27 cellular contexts compared by ENCODE assay signal in the genomic region with DNA sequence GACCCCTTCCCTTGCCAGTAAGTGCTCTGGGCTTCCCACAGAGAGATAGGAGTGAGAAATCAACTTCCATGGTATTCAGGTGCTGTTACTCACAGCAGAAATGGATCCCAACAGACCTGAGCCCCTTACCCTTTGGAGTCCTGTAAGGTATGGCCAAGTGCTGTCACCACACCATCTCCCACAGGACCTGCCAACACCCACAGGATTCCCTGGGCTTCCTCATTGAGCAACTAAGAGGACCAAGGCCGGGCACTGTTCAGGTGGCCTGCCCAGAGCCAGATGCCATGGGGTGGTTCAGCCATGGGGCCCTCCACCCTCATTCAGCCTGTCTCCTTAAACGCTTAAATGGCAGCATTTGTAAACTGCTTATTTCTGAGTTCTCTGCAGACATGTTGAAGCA.
DNase-seq lines count a peak whose midpoint lies in the region; ATAC-seq, FAIRE-seq and TF ChIP-seq lines count a peak whose summit lies in the region.
"Had no signal": no experiment of that assay in that cellular context is flagged by ENCODE, and none has a peak within 500 bp of the region (broad histone marks: within the 10 kb centered on the region; RNA-seq: fewer than 3 reads in every experiment).

No MANE protein-coding gene starts in this region.

- no peaks in the 10 kb centered on the region for H3K36me3 ChIP-seq in bronchial epithelial cell (ENCODE audit: control insufficient read depth, insufficient read depth, low read length)
- H3K36me3 ChIP-seq in kidney (ENCODE audit: control insufficient read depth in 1 of 2, insufficient read depth in 2 of 2, low read length in 2 of 2) = no peaks in the 10 kb centered on the region
- no peaks in the 10 kb centered on the region for H3K36me3 ChIP-seq in vagina
- H3K36me3 ChIP-seq: BE2C, BLaER1 had no signal

- FAIRE-seq in HTR-8/SVneo (lab: Jason Lieb, UNC) (peak; percentile 49), bronchial epithelial cell (lab: Jason Lieb, UNC) (peak; percentile 13), kidney (lab: Jason Lieb, UNC) (no peak)
- FAIRE-seq: A204.1, GM12878, GM12892, GM18507 had no signal

- no peak for TF ChIP-seq POLR2A in vagina (IDR thresholded peaks at IDR 0.05)

- no peak for DNase-seq in HTR-8/SVneo (ENCODE audit: insufficient read length, low spot score)
- DNase-seq in bronchial epithelial cell (ENCODE audit: low read depth) = no peak
- DNase-seq in kidney = peak; percentile 29
- peak; percentile 42 to 90 for DNase-seq in vagina (ENCODE audit: extremely low spot score in 2 of 2)
- no peak for DNase-seq in RWPE1 (ENCODE audit: low spot score)
- DNase-seq in LoVo (ENCODE audit: low spot score) = no peak
- DNase-seq: 8988T; ACHN; BE2C; C1 segment of cervical spinal cord; CD4-positive, alpha-beta memory T cell; CD4-positive, CD25-positive, alpha-beta regulatory T cell; CD8-positive, alpha-beta memory T cell; COR-L47; DMS 273 treated with DMSO at 0.1 percent for 48 hours; DMS153; DMS53; DMS79; DND-41; EL; GDM1 had no signal

- CTCF ChIA-PET in RWPE1 (lab: Yijun Ruan, JAX) = no interaction called here

- POLR2A ChIA-PET in RWPE1 (lab: Yijun Ruan, JAX; ENCODE audit: low non-redundant PET) = no interaction called here

- H3K4me1 ChIP-seq in kidney (ENCODE audit: control insufficient read depth in 1 of 2, insufficient read depth in 1 of 2, low read depth in 1 of 2, low read length in 2 of 2) (no peaks in the 10 kb centered on the region), vagina (no peaks in the 10 kb centered on the region)
- H3K4me1 ChIP-seq: BE2C, BLaER1 had no signal

- H3K27ac ChIP-seq in kidney (ENCODE audit: low read depth in 2 of 2, low read length in 2 of 2) (no peak overlapping the region), vagina (no peak overlapping the region), RWPE1 (no peak overlapping the region)
- H3K27ac ChIP-seq: BLaER1 had no signal

- intact Hi-C loops in kidney (cut with DNase I) = no loop called here
- intact Hi-C loops in vagina (cut with DNase I) = no loop called here

- no peak for ATAC-seq in GM18519 (IDR thresholded peaks at IDR 0.05; ENCODE audit: low FRiP score, unreplicated experiment)
- ATAC-seq: GM12878 had no signal

- H3K9me3 ChIP-seq in kidney (ENCODE audit: control insufficient read depth in 1 of 2, low read length in 2 of 2) (no peaks in the 10 kb centered on the region), vagina (no peaks in the 10 kb centered on the region)
- H3K9me3 ChIP-seq: BE2C, BLaER1 had no signal

- H3K4me3 ChIP-seq in bronchial epithelial cell (ENCODE audit: low read depth, low read length) (no peak overlapping the region), kidney (ENCODE audit: low read length in 2 of 2) (no peak overlapping the region), vagina (no peak overlapping the region)
- H3K4me3 ChIP-seq: BLaER1, GM12878 had no signal

- TF ChIP-seq CTCF in bronchial epithelial cell (IDR thresholded peaks at IDR 0.05; ENCODE audit: insufficient read depth, low read length, severe bottlenecking) (no peak), kidney (IDR thresholded peaks at IDR 0.05; ENCODE audit: borderline replicate concordance, extremely low read depth, insufficient read depth) (no peak), vagina (IDR thresholded peaks at IDR 0.05) (no peak), RWPE1 (conservative IDR thresholded peaks at IDR 0.05; ENCODE audit: low read depth) (no peak)

- H3K27me3 ChIP-seq in bronchial epithelial cell (ENCODE audit: control insufficient read depth, insufficient read depth, low read length) (no peaks in the 10 kb centered on the region), vagina (no peaks in the 10 kb centered on the region)
- H3K27me3 ChIP-seq: BE2C, BLaER1 had no signal

- H3K9ac ChIP-seq in kidney (ENCODE audit: low read length in 2 of 2) = no peak overlapping the region
- H3K9ac ChIP-seq: BLaER1 had no signal

Comparison
In these comparisons a context has a peak if more than half of its experiments do, and no peak if none do; other contexts are left out.
1. DNase-seq: peak in kidney (single experiment) and vagina (2 of 2); none in HTR-8/SVneo (single experiment), bronchial epithelial cell (single experiment), RWPE1 (single experiment) and LoVo (single experiment).